In genomic region chr5:148829248-148829594, GRCh38 we compare ENCODE assay signal across 12 cellular contexts. TPM values are rescaled to one million over a fixed set of nuclear protein-coding genes. Genes with fewer than 3 reads are reported as not detected.
DNase-seq lines count a peak whose midpoint lies in the region; ATAC-seq and TF ChIP-seq lines count a peak whose summit lies in the region.
"Had no signal": no experiment of that assay in that cellular context is flagged by ENCODE, and none has a peak within 500 bp of the region (broad histone marks: within the 10 kb centered on the region; RNA-seq: fewer than 3 reads in every experiment).

No MANE protein-coding gene starts in this region.

- H3K27ac Mint-ChIP-seq in stimulated activated effector memory CD8-positive, alpha-beta T cell treated with anti-CD3 and anti-CD28 coated beads, Interleukin-12 subunit alpha, Interleukin-12 subunit beta, amount 100 ng/mL, for 72 hours: no peak overlapping the region
- H3K27ac Mint-ChIP-seq: neural progenitor cell had no signal

- H3K9me3 ChIP-seq in adipocyte (ENCODE audit: control insufficient read depth, low read length) (no peaks in the 10 kb centered on the region), right lobe of liver (no peaks in the 10 kb centered on the region)

- no peak overlapping the region for H2AFZ ChIP-seq in KMS-11 (ENCODE audit: low read depth)
- H2AFZ ChIP-seq: neural progenitor cell had no signal

- intact Hi-C loops in right lobe of liver (cut with DNase I): no loop called here

- TF ChIP-seq CTCF in KMS-11 (conservative IDR thresholded peaks at IDR 0.05; ENCODE audit: low read depth, low read length) (no peak), right lobe of liver (IDR thresholded peaks at IDR 0.05) (no peak)

- H3K27me3 ChIP-seq in KMS-11 (ENCODE audit: insufficient read depth, low read depth): no peaks in the 10 kb centered on the region
- H3K27me3 ChIP-seq in adipocyte (replicated peaks; ENCODE audit: control insufficient read depth, insufficient read depth, low read length): no peaks in the 10 kb centered on the region
- no peaks in the 10 kb centered on the region for H3K27me3 ChIP-seq in right lobe of liver

- H3K4me3 ChIP-seq in KMS-11 (IDR thresholded peaks at IDR 0.05; ENCODE audit: insufficient read depth, low read depth, low read length) (no peak overlapping the region), adipocyte (ENCODE audit: low read length) (peak overlapping the region; percentile 61), right lobe of liver (peak overlapping the region; percentile 55 to 62 (median 57))
- H3K4me3 ChIP-seq: neural progenitor cell had no signal

- H3K27ac ChIP-seq in KMS-11: peak overlapping the region; percentile 99
- H3K27ac ChIP-seq in right lobe of liver: peak overlapping the region in 2 of 3 donors; percentile 88 to 90
- H3K27ac ChIP-seq: neural progenitor cell had no signal

- peaks cover 71% of the 10 kb centered on the region for H3K79me2 ChIP-seq in KMS-11 (ENCODE audit: insufficient read depth, low read depth)

- peaks cover 20% of the 10 kb centered on the region for H3K4me1 ChIP-seq in KMS-11 (ENCODE audit: low read depth, poor library complexity, severe bottlenecking)
- H3K4me1 ChIP-seq in adipocyte (ENCODE audit: control insufficient read depth, insufficient read depth, low read length): peaks cover 28% of the 10 kb centered on the region
- peaks cover 0 to 57% (median 9%) of the 10 kb centered on the region in 4 donors for H3K4me1 ChIP-seq in right lobe of liver

- ATAC-seq in right lobe of liver (no peak), GM18520 (IDR thresholded peaks at IDR 0.05; ENCODE audit: unreplicated experiment) (no peak), HG03108 (IDR thresholded peaks at IDR 0.05; ENCODE audit: unreplicated experiment) (no peak), HG03457 (IDR thresholded peaks at IDR 0.05; ENCODE audit: unreplicated experiment) (no peak)
- ATAC-seq in stimulated activated effector memory CD8-positive, alpha-beta T cell treated with anti-CD3 and anti-CD28 coated beads, Interleukin-12 subunit alpha, Interleukin-12 subunit beta, amount 100 ng/mL, for 72 hours: no peak

- H3K4me3 Mint-ChIP-seq in stimulated activated effector memory CD8-positive, alpha-beta T cell treated with anti-CD3 and anti-CD28 coated beads, Interleukin-12 subunit alpha, Interleukin-12 subunit beta, amount 100 ng/mL, for 72 hours: peak overlapping the region; percentile 88
- H3K4me3 Mint-ChIP-seq: neural progenitor cell had no signal

- peaks cover 3% of the 10 kb centered on the region; the same call in 1 of the 2 replicates for H4K20me1 ChIP-seq in KMS-11 (ENCODE audit: insufficient read depth)

- DNase-seq in adipocyte (ENCODE audit: low read depth) (no peak), right lobe of liver (no peak)
- DNase-seq in stimulated activated effector memory CD8-positive, alpha-beta T cell treated with anti-CD3 and anti-CD28 coated beads, Interleukin-12 subunit alpha, Interleukin-12 subunit beta, amount 100 ng/mL, for 72 hours (ENCODE audit: low spot score in 2 of 2): peak in 1 of 2 donors; percentile 45
- DNase-seq: activated CD4-positive, alpha-beta T cell treated with anti-CD3 and anti-CD28 coated beads, Interleukin-2, amount 50 U/mL, for 4 hours; aorta; GF-D8; NCI-H2227 treated with DMSO at 0.1 percent for 48 hours had no signal

- H3K4me2 ChIP-seq in KMS-11: peak overlapping the region; percentile 99
- H3K4me2 ChIP-seq: neural progenitor cell had no signal

- H3K9me3 Mint-ChIP-seq in stimulated activated effector memory CD8-positive, alpha-beta T cell treated with anti-CD3 and anti-CD28 coated beads, Interleukin-12 subunit alpha, Interleukin-12 subunit beta, amount 100 ng/mL, for 72 hours: no peaks in the 10 kb centered on the region
- H3K9me3 Mint-ChIP-seq: neural progenitor cell had no signal

- no peaks in the 10 kb centered on the region for H3K36me3 ChIP-seq in KMS-11 (ENCODE audit: insufficient read depth)
- H3K36me3 ChIP-seq in adipocyte (ENCODE audit: control insufficient read depth, insufficient read depth, low read length, severe bottlenecking): no peaks in the 10 kb centered on the region
- no peaks in the 10 kb centered on the region for H3K36me3 ChIP-seq in right lobe of liver
- H3K36me3 ChIP-seq: neural progenitor cell had no signal

- H3K9ac ChIP-seq in KMS-11: peak overlapping the region; percentile 90
- H3K9ac ChIP-seq in adipocyte (ENCODE audit: low read length): no peak overlapping the region
- H3K9ac ChIP-seq: neural progenitor cell had no signal

- H3K4me1 Mint-ChIP-seq in stimulated activated effector memory CD8-positive, alpha-beta T cell treated with anti-CD3 and anti-CD28 coated beads, Interleukin-12 subunit alpha, Interleukin-12 subunit beta, amount 100 ng/mL, for 72 hours: peaks cover 70% of the 10 kb centered on the region

- no peak for TF ChIP-seq POLR2A in right lobe of liver (IDR thresholded peaks at IDR 0.05)

- H3K36me3 Mint-ChIP-seq in stimulated activated effector memory CD8-positive, alpha-beta T cell treated with anti-CD3 and anti-CD28 coated beads, Interleukin-12 subunit alpha, Interleukin-12 subunit beta, amount 100 ng/mL, for 72 hours: no peaks in the 10 kb centered on the region
- H3K36me3 Mint-ChIP-seq: neural progenitor cell had no signal

- WGBS in right lobe of liver (ENCODE audit: insufficient coverage, low coverage, low lambda C conversion rate, missing lambda C conversion rate): 28% methylated on average over 2 of the region's 3 CpGs

RNA-seq across cellular contexts. Expression of gene ADRB2, which starts 2.8 kb away (rescaled TPM):
- total RNA-seq in right lobe of liver: 1 to 10 TPM in 5 of 6 experiments, under 1 TPM in 1; 0.99 to 2.8 (median 1.8) TPM
